Comparison of ENCODE assay signal across 21 cellular contexts in the genomic region with DNA sequence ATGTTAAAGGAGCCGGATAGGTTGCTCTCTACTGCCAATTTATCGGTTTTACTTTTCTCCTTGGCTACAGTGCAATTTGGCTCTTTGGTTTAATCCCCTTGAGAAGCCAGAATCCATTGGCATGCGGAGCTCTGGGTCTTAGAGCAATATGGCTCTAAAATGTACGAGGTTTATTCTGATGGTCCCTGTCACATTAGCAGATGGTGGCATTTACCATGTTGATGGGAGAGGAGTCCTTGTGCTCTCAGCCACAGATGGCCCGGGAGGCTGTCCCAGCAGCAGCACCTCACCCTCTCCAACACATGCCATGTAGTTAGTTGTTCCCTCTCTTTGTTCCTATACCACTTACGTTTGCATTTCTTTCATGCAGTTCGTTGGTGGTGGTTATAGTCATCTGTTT.
DNase-seq lines count a peak whose midpoint lies in the region; ATAC-seq, FAIRE-seq and TF ChIP-seq lines count a peak whose summit lies in the region.
"Had no signal": no experiment of that assay in that cellular context is flagged by ENCODE, and none has a peak within 500 bp of the region (broad histone marks: within the 10 kb centered on the region; RNA-seq: fewer than 3 reads in every experiment).

No MANE protein-coding gene starts in this region.

- H2AK5ac ChIP-seq in H9 (ENCODE audit: insufficient read length, low read length) = no peak overlapping the region

- no peak overlapping the region for H3K18ac ChIP-seq in H9 (ENCODE audit: insufficient read length, low read depth, low read length)

- DNase-seq in G401 (ENCODE audit: low spot score) (peak; percentile 94), H9 (no peak), NCI-H524 treated with DMSO at 0.1 percent for 48 hours (lab: John Stamatoyannopoulos, UW) (peak; percentile 99), cerebellum (ENCODE audit: low spot score) (peak; percentile 71), D721Med (ENCODE audit: insufficient read length, low spot score) (no peak), CD1c-positive myeloid dendritic cell (ENCODE audit: extremely low spot score) (no peak)
- DNase-seq: CD4-positive, CD25-positive, alpha-beta regulatory T cell; CD8-positive, alpha-beta memory T cell; COR-L47; DMS79 treated with DMSO at 0.1 percent for 48 hours; HFFc6; KBM-7 had no signal

- no peak overlapping the region for H3K27ac Mint-ChIP-seq in H9
- H3K27ac Mint-ChIP-seq: B cell; CD4-positive, CD25-positive, alpha-beta regulatory T cell; CD8-positive, alpha-beta memory T cell; HFFc6; IgD-negative memory B cell had no signal

- H3K4ac ChIP-seq in H9 (ENCODE audit: low read depth, low read length) = no peak overlapping the region

- no peaks in the 10 kb centered on the region for H4K20me1 ChIP-seq in H9 (ENCODE audit: control insufficient read depth, insufficient read depth, insufficient read length)
- H4K20me1 ChIP-seq: BLaER1 treated with 17β-estradiol and CSF1 and Interleukin-3, amounts not matched to agents 10 nM and 100 nM had no signal

- H3K4me1 ChIP-seq in H9 (ENCODE audit: insufficient read depth, low read length) = no peaks in the 10 kb centered on the region; the same call in 1 of the 2 replicates
- H3K4me1 ChIP-seq: BLaER1 treated with 17β-estradiol and CSF1 and Interleukin-3, amounts not matched to agents 10 nM and 100 nM had no signal

- ATAC-seq in HG02884 (IDR thresholded peaks at IDR 0.05; ENCODE audit: unreplicated experiment) = no peak
- ATAC-seq: GM12878, HCT116, HepG2 had no signal

- in situ Hi-C loops in G401 (cut with HindIII; ENCODE audit: low sequenced_read_pairs) = no loop called here

- H2BK120ac ChIP-seq in H9 (ENCODE audit: low read depth, low read length, poor library complexity, severe bottlenecking) = no peak overlapping the region

- H3K9me3 ChIP-seq in H9 (ENCODE audit: control insufficient read depth, low read depth, low read length) = no peaks in the 10 kb centered on the region

- H3K23me2 ChIP-seq in H9 (ENCODE audit: insufficient read length, low read depth, low read length, poor library complexity, severe bottlenecking) = no peaks in the 10 kb centered on the region

- no peak for FAIRE-seq in D721Med (lab: Jason Lieb, UNC)
- FAIRE-seq: GM12878, GM19239, H54, HepG2 had no signal

- TF ChIP-seq CTCF in H9 (conservative IDR thresholded peaks at IDR 0.05) = no peak
- TF ChIP-seq CTCF in D721Med (IDR thresholded peaks at IDR 0.05; ENCODE audit: insufficient read depth, missing control alignments) = no peak

- no peaks in the 10 kb centered on the region for H3K79me1 ChIP-seq in H9 (ENCODE audit: insufficient read depth, low read depth, low read length, poor library complexity, severe bottlenecking)

- no peak overlapping the region for H2BK5ac ChIP-seq in H9 (ENCODE audit: insufficient read length, low read length)

- H3K27me3 Mint-ChIP-seq in H9 (ENCODE audit: low read depth) = no peaks in the 10 kb centered on the region

- H3K79me2 ChIP-seq in H9 (ENCODE audit: insufficient read depth, low read length) = no peaks in the 10 kb centered on the region

- H4K5ac ChIP-seq in H9 (ENCODE audit: insufficient read length, low read depth, low read length) = no peak overlapping the region

- H3K56ac ChIP-seq in H9 (ENCODE audit: insufficient read length, low read depth, low read length) = no peak overlapping the region

- H3K9me3 Mint-ChIP-seq in H9 = peaks cover 3% of the 10 kb centered on the region in 2 experiments; a peak in 3 of 5 replicates
- H3K9me3 Mint-ChIP-seq: CD8-positive, alpha-beta memory T cell had no signal

- H3K4me1 Mint-ChIP-seq in H9 = 0 out of 4 replicates have a peak, but pooled peaks cover 0 to 2% of the 10 kb centered on the region in 2 experiments
- H3K4me1 Mint-ChIP-seq: B cell; CD4-positive, CD25-positive, alpha-beta regulatory T cell; CD8-positive, alpha-beta memory T cell; IgD-negative memory B cell had no signal

- H3K27me3 ChIP-seq in H9 (ENCODE audit: insufficient read depth, low read length) = no peaks in the 10 kb centered on the region
- H3K27me3 ChIP-seq: BLaER1 treated with 17β-estradiol and CSF1 and Interleukin-3, amounts not matched to agents 10 nM and 100 nM had no signal

- no peak overlapping the region for H4K91ac ChIP-seq in H9 (ENCODE audit: insufficient read length, low read depth, low read length)

- H3K27ac ChIP-seq in H9 (ENCODE audit: insufficient read length, low read depth, low read length) = no peak overlapping the region
- H3K27ac ChIP-seq: BLaER1 treated with 17β-estradiol and CSF1 and Interleukin-3, amounts not matched to agents 10 nM and 100 nM had no signal

- no peak overlapping the region for H3K4me2 ChIP-seq in H9 (ENCODE audit: insufficient read depth, insufficient read length, low read length)
- H3K4me2 ChIP-seq: BLaER1 treated with 17β-estradiol and CSF1 and Interleukin-3, amounts not matched to agents 10 nM and 100 nM had no signal

- H2BK12ac ChIP-seq in H9 (ENCODE audit: insufficient read length, low read depth, low read length) = no peak overlapping the region

- H3T11ph ChIP-seq in H9 (ENCODE audit: low read length) = no peak overlapping the region

- H2BK15ac ChIP-seq in H9 (ENCODE audit: low read depth, low read length) = no peak overlapping the region

- H4K8ac ChIP-seq in H9 (replicated peaks; ENCODE audit: insufficient read length, low read depth, low read length) = no peak overlapping the region

- H3K23ac ChIP-seq in H9 (ENCODE audit: insufficient read length, low read depth, low read length) = no peak overlapping the region

- peak overlapping the region; percentile 5; the same call in 1 of the 2 replicates for H3K14ac ChIP-seq in H9 (ENCODE audit: insufficient read depth, low read length)

- H3K36me3 Mint-ChIP-seq in H9 (ENCODE audit: insufficient read depth in 1 of 3, low read depth in 3 of 3) = peaks cover 0 to 8% (median 0%) of the 10 kb centered on the region in 3 experiments; a peak in 1 of 7 replicates
- H3K36me3 Mint-ChIP-seq: CD4-positive, CD25-positive, alpha-beta regulatory T cell; CD8-positive, alpha-beta memory T cell; IgD-negative memory B cell had no signal

- H3K9ac ChIP-seq in H9 (ENCODE audit: extremely low read depth, insufficient read length, low read length) = no peak overlapping the region
- H3K9ac ChIP-seq: BLaER1 treated with 17β-estradiol and CSF1 and Interleukin-3, amounts not matched to agents 10 nM and 100 nM had no signal

- no peak overlapping the region for H2AFZ ChIP-seq in H9 (ENCODE audit: low read length)

- no peak overlapping the region for H2BK20ac ChIP-seq in H9 (ENCODE audit: low read depth, low read length, poor library complexity, severe bottlenecking)

- no peak overlapping the region for H3K4me3 Mint-ChIP-seq in H9
- H3K4me3 Mint-ChIP-seq: B cell; CD4-positive, CD25-positive, alpha-beta regulatory T cell; CD8-positive, alpha-beta memory T cell; HFFc6; IgD-negative memory B cell had no signal

- WGBS in H9 (ENCODE audit: extremely low coverage, insufficient read length, low lambda C conversion rate) = no CpG with 5 or more reads among the region's 7 CpGs

Comparison
In these comparisons a context has a peak if more than half of its experiments do, and no peak if none do; other contexts are left out.
1. DNase-seq: peak in G401 (single experiment), NCI-H524 treated with DMSO at 0.1 percent for 48 hours (single experiment) and cerebellum (single experiment); none in H9 (single experiment), D721Med (single experiment) and CD1c-positive myeloid dendritic cell (single experiment).